ENCODE assay signal across 8 cellular contexts in the genomic region with DNA sequence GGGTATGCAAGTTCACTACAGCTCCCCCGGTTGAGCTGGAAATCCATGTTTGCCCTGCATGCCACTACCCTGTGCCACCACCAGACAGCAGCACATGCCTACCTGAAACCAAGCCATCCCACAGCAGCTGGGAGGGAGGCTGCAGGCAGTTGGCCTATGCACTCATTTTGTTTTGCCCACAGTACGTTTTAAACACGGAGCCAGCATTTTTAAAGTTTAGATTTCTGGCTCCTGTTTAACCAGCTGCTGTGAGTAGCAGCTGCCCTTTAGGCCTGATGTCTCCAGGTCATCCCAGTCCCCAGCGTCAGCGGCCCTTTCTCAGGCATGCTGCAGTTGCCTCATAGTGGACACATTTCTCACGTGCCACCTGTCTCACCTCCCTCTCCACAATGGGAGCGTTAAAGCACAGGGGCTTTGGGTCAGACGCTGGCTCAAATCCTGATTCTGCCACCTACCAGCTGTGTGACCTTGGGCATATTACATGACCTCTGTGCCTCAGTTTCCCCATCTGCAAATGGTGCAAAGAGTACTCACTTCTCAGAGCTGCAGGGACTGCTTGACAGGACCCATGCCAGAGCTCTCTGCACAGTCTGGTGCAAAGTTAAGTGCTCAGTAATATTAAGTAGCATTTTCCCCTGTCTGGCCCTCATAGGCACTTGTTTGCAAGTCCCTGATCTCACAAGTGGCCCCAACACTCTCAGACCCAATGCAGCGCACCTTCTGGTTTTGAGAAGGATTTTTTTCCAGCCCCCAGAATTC. TPM values are rescaled to one million over a fixed set of nuclear protein-coding genes. Genes with fewer than 3 reads are reported as not detected.
DNase-seq lines count a peak whose midpoint lies in the region; ATAC-seq, FAIRE-seq and TF ChIP-seq lines count a peak whose summit lies in the region.

No MANE protein-coding gene starts in this region.

- peak; percentile 86 for DNase-seq in D341Med (ENCODE audit: low spot score)
- peak; percentile 95 for DNase-seq in HTR-8/SVneo (ENCODE audit: insufficient read length, low spot score)
- peak; percentile 67 for DNase-seq in activated T-cell treated with anti-CD3 and anti-CD28 coated beads, Interleukin-2, amount 50 U/mL, for 24 hours
- peak; percentile 41 to 79 for DNase-seq in fibroblast of lung (ENCODE audit: low read depth in 2 of 2)
- no peak for DNase-seq in neural crest cell (ENCODE audit: low read depth, low spot score)
- DNase-seq in tibial artery: peak; percentile 58 to 78

- no peaks in the 10 kb centered on the region for H3K9me3 Mint-ChIP-seq in activated T-cell treated with anti-CD3 and anti-CD28 coated beads, Interleukin-2, amount 50 U/mL, for 24 hours
- no peaks in the 10 kb centered on the region for H3K9me3 Mint-ChIP-seq in neural crest cell

- H4K20me1 ChIP-seq in OCI-LY1 (ENCODE audit: insufficient read depth, low read length) (no peaks in the 10 kb centered on the region), fibroblast of lung (ENCODE audit: control insufficient read depth, extremely low read depth, insufficient read depth, low read length) (no peaks in the 10 kb centered on the region)

- no peak overlapping the region for H2AFZ ChIP-seq in OCI-LY1 (ENCODE audit: low read length)
- H2AFZ ChIP-seq in fibroblast of lung (ENCODE audit: low read length): no peak overlapping the region

- no peak for ATAC-seq in HG02763 (IDR thresholded peaks at IDR 0.05; ENCODE audit: unreplicated experiment)

- no peak overlapping the region for H3K4me2 ChIP-seq in OCI-LY1 (ENCODE audit: low read length)
- no peak overlapping the region for H3K4me2 ChIP-seq in fibroblast of lung (ENCODE audit: extremely low read depth, insufficient read depth, low read length)

- TF ChIP-seq CTCF in OCI-LY1 (IDR thresholded peaks at IDR 0.05; ENCODE audit: low read length) (peak; percentile 89), fibroblast of lung (conservative IDR thresholded peaks at IDR 0.05 in 1 of 2, IDR thresholded peaks at IDR 0.05 in 1 of 2; ENCODE audit: low read depth in 1 of 2, low read length in 2 of 2) (peak; percentile 89 to 91), neural crest cell (conservative IDR thresholded peaks at IDR 0.05) (peak; percentile 66), tibial artery (IDR thresholded peaks at IDR 0.05) (peak; percentile 85 to 89)

- no peak overlapping the region for H3K4me3 Mint-ChIP-seq in activated T-cell treated with anti-CD3 and anti-CD28 coated beads, Interleukin-2, amount 50 U/mL, for 24 hours
- H3K4me3 Mint-ChIP-seq in neural crest cell: peak overlapping the region; percentile 34

- H3K9me3 ChIP-seq in OCI-LY1 (ENCODE audit: low read length): no peaks in the 10 kb centered on the region
- no peaks in the 10 kb centered on the region for H3K9me3 ChIP-seq in fibroblast of lung (ENCODE audit: control insufficient read depth, insufficient read depth, low read depth, low read length)
- peaks cover 0 to 6% (median 0%) of the 10 kb centered on the region in 3 donors for H3K9me3 ChIP-seq in tibial artery

- H3K36me3 ChIP-seq in OCI-LY1 (ENCODE audit: insufficient read depth, low read length) (peaks cover 13% of the 10 kb centered on the region; the same call in 1 of the 2 replicates), fibroblast of lung (ENCODE audit: control insufficient read depth, insufficient read depth, low read length) (peaks cover 10% of the 10 kb centered on the region), tibial artery (peaks cover 22 to 29% (median 29%) of the 10 kb centered on the region in 3 donors)

- H3K27ac Mint-ChIP-seq in activated T-cell treated with anti-CD3 and anti-CD28 coated beads, Interleukin-2, amount 50 U/mL, for 24 hours: no peak overlapping the region
- H3K27ac Mint-ChIP-seq in neural crest cell (ENCODE audit: unreplicated experiment): no peak overlapping the region

- H3K9ac ChIP-seq in OCI-LY1 (ENCODE audit: low read length) (no peak overlapping the region; the same call in 1 of the 2 replicates), fibroblast of lung (ENCODE audit: insufficient read depth, low read length) (no peak overlapping the region)

- H3K79me2 ChIP-seq in OCI-LY1 (ENCODE audit: insufficient read depth, low read length) (no peaks in the 10 kb centered on the region), fibroblast of lung (ENCODE audit: control insufficient read depth, insufficient read depth, low read length) (no peaks in the 10 kb centered on the region)

- H3K4me1 ChIP-seq in OCI-LY1 (ENCODE audit: insufficient read depth, low read length, severe bottlenecking) (peaks cover 22% of the 10 kb centered on the region), fibroblast of lung (ENCODE audit: control insufficient read depth, extremely low read depth, insufficient read depth, low read length) (peaks cover 9% of the 10 kb centered on the region), tibial artery (peaks cover 0 to 10% (median 3%) of the 10 kb centered on the region in 4 donors)

- H3K27ac ChIP-seq in OCI-LY1 (ENCODE audit: low read depth, low read length, poor library complexity, severe bottlenecking) (peak overlapping the region; percentile 19), fibroblast of lung (ENCODE audit: insufficient read depth, low read length) (peak overlapping the region; percentile 47), tibial artery (peak overlapping the region in 1 of 2 donors; percentile 28)

- peak; percentile 99 for FAIRE-seq in HTR-8/SVneo (lab: Jason Lieb, UNC)

- peaks cover 37% of the 10 kb centered on the region for H3K36me3 Mint-ChIP-seq in activated T-cell treated with anti-CD3 and anti-CD28 coated beads, Interleukin-2, amount 50 U/mL, for 24 hours (ENCODE audit: low read depth)
- peaks cover 10% of the 10 kb centered on the region for H3K36me3 Mint-ChIP-seq in neural crest cell (ENCODE audit: low read depth)

- intact Hi-C loops in tibial artery (cut with DNase I; ENCODE audit: low total_unique reads): loop anchor here (1.0 kb wide), 1 partner anchor 50 kb away; no protein-coding TSS in a partner anchor

- no peak overlapping the region for H3K4me3 ChIP-seq in OCI-LY1 (ENCODE audit: low read depth, low read length, poor library complexity, severe bottlenecking)
- H3K4me3 ChIP-seq in fibroblast of lung (replicated peaks in 1 of 4; ENCODE audit: control extremely low read depth in 1 of 4, insufficient read depth in 1 of 4, low read depth in 3 of 4, low read length in 4 of 4): no peak overlapping the region
- no peak overlapping the region for H3K4me3 ChIP-seq in tibial artery

- H3K27me3 ChIP-seq in OCI-LY1 (ENCODE audit: insufficient read depth, low read length) (no peaks in the 10 kb centered on the region), fibroblast of lung (ENCODE audit: control insufficient read depth, insufficient read depth, low read length) (no peaks in the 10 kb centered on the region), tibial artery (no peaks in the 10 kb centered on the region)

- no peaks in the 10 kb centered on the region for H3K9me2 ChIP-seq in OCI-LY1 (ENCODE audit: low read depth, low read length)

- H3F3A ChIP-seq in OCI-LY1 (ENCODE audit: insufficient read depth, low read length): no peaks in the 10 kb centered on the region

- H3K27me3 Mint-ChIP-seq in activated T-cell treated with anti-CD3 and anti-CD28 coated beads, Interleukin-2, amount 50 U/mL, for 24 hours: no peaks in the 10 kb centered on the region
- H3K27me3 Mint-ChIP-seq in neural crest cell (ENCODE audit: low read depth): no peaks in the 10 kb centered on the region

- H3K4me1 Mint-ChIP-seq in activated T-cell treated with anti-CD3 and anti-CD28 coated beads, Interleukin-2, amount 50 U/mL, for 24 hours (ENCODE audit: low read depth): peaks cover 7% of the 10 kb centered on the region
- H3K4me1 Mint-ChIP-seq in neural crest cell: peaks cover 2% of the 10 kb centered on the region

RNA-seq across cellular contexts. Expression of a gene that starts 8.2 kb away (rescaled TPM):
- total RNA-seq in fibroblast of lung (31.7 and 33.4 TPM in 2 replicates), neural crest cell (147 and 177 TPM in 2 replicates)
- polyA plus RNA-seq in fibroblast of lung: 193 and 217 TPM in 2 replicates
- 148 and 150 TPM in 2 replicates for polyA plus RNA-seq in fibroblast of lung (2012)
- polyA minus RNA-seq in fibroblast of lung (ENCODE audit: low replicate concordance): 51.1 and 51.5 TPM in 2 replicates

RNA-seq across cellular contexts. Expression of a gene that starts 32.4 kb away (rescaled TPM):
- total RNA-seq in fibroblast of lung (7.2 and 8.3 TPM in 2 replicates), neural crest cell (26.1 and 29.1 TPM in 2 replicates)
- 41.1 and 56.9 TPM in 2 replicates for polyA plus RNA-seq in fibroblast of lung
- 33.2 and 52.3 TPM in 2 replicates for polyA plus RNA-seq in fibroblast of lung (2012)
- 107 and 139 TPM in 2 replicates for polyA minus RNA-seq in fibroblast of lung (ENCODE audit: low replicate concordance)
